ENCODE assay signal across 8 cellular contexts in genomic region chr9:27573699-27574265, GRCh38. TPM values are rescaled to one million over a fixed set of nuclear protein-coding genes. Genes with fewer than 3 reads are reported as not detected.
DNase-seq lines count a peak whose midpoint lies in the region; TF ChIP-seq lines count a peak whose summit lies in the region.

No MANE protein-coding gene starts in this region.

- no peak overlapping the region for H3K14ac ChIP-seq in mesenchymal stem cell (ENCODE audit: low read length in 2 of 2)

- no peak overlapping the region for H2AFZ ChIP-seq in mesenchymal stem cell (ENCODE audit: low read depth, low read length)

- peak overlapping the region in 1 of 2 experiments; percentile 65 for H3K18ac ChIP-seq in mesenchymal stem cell (ENCODE audit: low read depth in 1 of 2, low read length in 2 of 2)

- peak overlapping the region; percentile 67 for H2BK120ac ChIP-seq in mesenchymal stem cell (ENCODE audit: low read depth, low read length)

- H3K9ac ChIP-seq in endocrine pancreas (ENCODE audit: control insufficient read depth, insufficient read depth, low read length) (peak overlapping the region; percentile 87), mesenchymal stem cell (ENCODE audit: low read length) (peak overlapping the region; percentile 92)

- no peak overlapping the region for H3K23ac ChIP-seq in mesenchymal stem cell (ENCODE audit: low read length in 2 of 2)

- H4K91ac ChIP-seq in mesenchymal stem cell (ENCODE audit: low read length): no peak overlapping the region

- H2BK5ac ChIP-seq in mesenchymal stem cell (ENCODE audit: low read depth, low read length, poor library complexity, severe bottlenecking): no peak overlapping the region

- peak overlapping the region; percentile 93 for H3K4me3 ChIP-seq in endocrine pancreas (ENCODE audit: control insufficient read depth, insufficient read depth, low read length)
- peak overlapping the region; percentile 56 to 84 for H3K4me3 ChIP-seq in mesenchymal stem cell (ENCODE audit: insufficient read depth in 1 of 2, low read depth in 1 of 2, low read length in 2 of 2)

- H3K27me3 ChIP-seq in endocrine pancreas (ENCODE audit: control insufficient read depth, insufficient read depth, low read length): no peaks in the 10 kb centered on the region
- H3K27me3 ChIP-seq in mesenchymal stem cell (ENCODE audit: control insufficient read depth in 1 of 2, insufficient read depth in 1 of 2, low read length in 2 of 2): peaks cover 0 to 3% of the 10 kb centered on the region in 2 experiments

- no peak overlapping the region for H3K4ac ChIP-seq in mesenchymal stem cell (ENCODE audit: low read depth in 1 of 2, low read length in 2 of 2)

- no peaks in the 10 kb centered on the region for H3K36me3 ChIP-seq in endocrine pancreas (ENCODE audit: control insufficient read depth, insufficient read depth, low read length)
- no peaks in the 10 kb centered on the region for H3K36me3 ChIP-seq in mesenchymal stem cell (ENCODE audit: control insufficient read depth in 1 of 2, insufficient read depth in 2 of 2, low read depth in 1 of 2, low read length in 2 of 2)

- under 1% methylated on average over 27 of the region's 30 CpGs for WGBS in mesenchymal stem cell

- no peak for TF ChIP-seq CTCF in GM20000 (IDR thresholded peaks at IDR 0.05; ENCODE audit: extremely low read depth, missing control alignments)

- H4K8ac ChIP-seq in mesenchymal stem cell (ENCODE audit: low read length): peak overlapping the region; percentile 47

- H3K4me1 ChIP-seq in endocrine pancreas (ENCODE audit: control insufficient read depth, insufficient read depth, low read length): peaks cover 5% of the 10 kb centered on the region
- peaks cover 2% of the 10 kb centered on the region for H3K4me1 ChIP-seq in mesenchymal stem cell (ENCODE audit: control insufficient read depth, insufficient read depth, low read depth, low read length)

- H2AK5ac ChIP-seq in mesenchymal stem cell (ENCODE audit: low read length, severe bottlenecking): no peak overlapping the region

- H3K9me3 ChIP-seq in endocrine pancreas (ENCODE audit: control insufficient read depth, low read length) (no peaks in the 10 kb centered on the region), mesenchymal stem cell (ENCODE audit: control insufficient read depth, low read length) (peaks cover 2% of the 10 kb centered on the region)

- H2BK12ac ChIP-seq in mesenchymal stem cell (ENCODE audit: low read length in 2 of 2): no peak overlapping the region

- H3K27ac ChIP-seq in mesenchymal stem cell (ENCODE audit: low read length, poor library complexity, severe bottlenecking): peak overlapping the region; percentile 45

- DNase-seq in CMK (ENCODE audit: low read depth): peak; percentile 94
- DNase-seq in GM20000 (ENCODE audit: low spot score): peak; percentile 94
- DNase-seq in HS-5 (ENCODE audit: low read depth): peak; percentile 98
- DNase-seq in NK-92 (lab: John Stamatoyannopoulos, UW; ENCODE audit: unreplicated experiment): peak; percentile 90
- DNase-seq in activated CD8-positive, alpha-beta memory T cell treated with anti-CD3 and anti-CD28 coated beads, Interleukin-2, amount 50 U/mL, for 1 hour (ENCODE audit: extremely low read depth): peak; percentile 98
- DNase-seq in mesenchymal stem cell: peak; percentile 100
- peak; percentile 95 for DNase-seq in stimulated activated CD8-positive, alpha-beta memory T cell treated with anti-CD3 and anti-CD28 coated beads, Interleukin-12 subunit alpha, Interleukin-12 subunit beta, amount 100 ng/mL, for 24 hours (ENCODE audit: extremely low read depth)

- H3K79me1 ChIP-seq in mesenchymal stem cell (replicated peaks; ENCODE audit: low read length, poor library complexity, severe bottlenecking): no peaks in the 10 kb centered on the region

- H2BK15ac ChIP-seq in mesenchymal stem cell (ENCODE audit: low read depth, poor library complexity, severe bottlenecking): peak overlapping the region; percentile 36

- peak overlapping the region; percentile 70 for H3K4me2 ChIP-seq in mesenchymal stem cell (ENCODE audit: low read length, poor library complexity, severe bottlenecking)

RNA-seq across cellular contexts. Expression of gene C9orf72, which starts 0.5 kb away (rescaled TPM):
- polyA plus RNA-seq in mesenchymal stem cell (2013, experiment 1 of 2): 7.2 TPM
- 7.1 TPM for polyA plus RNA-seq in mesenchymal stem cell (2013, experiment 2 of 2)

RNA-seq across cellular contexts. Expression of gene MOB3B, which starts 44.2 kb away (rescaled TPM):
- polyA plus RNA-seq in mesenchymal stem cell (2013, experiment 1 of 2): 0.76 TPM
- 0.78 TPM for polyA plus RNA-seq in mesenchymal stem cell (2013, experiment 2 of 2)

RNA-seq across cellular contexts. Expression of gene IFNK, which starts 49.7 kb away (rescaled TPM):
- not detected for polyA plus RNA-seq in mesenchymal stem cell (2013, experiment 1 of 2)
- polyA plus RNA-seq in mesenchymal stem cell (2013, experiment 2 of 2): not detected

Comparison
In these comparisons a context has a peak if more than half of its experiments do, and no peak if none do; other contexts are left out.
1. Peak in every context shown above with its lines: DNase-seq, H3K4me3 ChIP-seq and H3K27ac ChIP-seq.